Comparison of ENCODE assay signal across 27 cellular contexts in genomic region chr16:523097-523741, GRCh38. TPM values are rescaled to one million over a fixed set of nuclear protein-coding genes. Genes with fewer than 3 reads are reported as not detected.
DNase-seq lines count a peak whose midpoint lies in the region; ATAC-seq, FAIRE-seq and TF ChIP-seq lines count a peak whose summit lies in the region.
"Had no signal": no experiment of that assay in that cellular context is flagged by ENCODE, and none has a peak within 500 bp of the region (broad histone marks: within the 10 kb centered on the region; RNA-seq: fewer than 3 reads in every experiment).

No MANE protein-coding gene starts in this region.

- H3K4me3 ChIP-seq in A549, result no peak overlapping the region
- no peak overlapping the region for H3K4me3 ChIP-seq in kidney (ENCODE audit: low read length in 2 of 2)
- H3K4me3 ChIP-seq: esophagus muscularis mucosa, gastrocnemius medialis, HAP-1, PC-9, psoas muscle, SJSA1, skin epidermis, stomach, upper lobe of left lung had no signal

- POLR2A ChIA-PET in A549 (lab: Yijun Ruan, JAX), result no interaction called here
- POLR2A ChIA-PET in activated CD4-positive, alpha-beta memory T cell treated with anti-CD3 and anti-CD28 coated beads for 36 hours (lab: Charles Lee), result interaction anchor here (1.0 kb wide), 1 partner anchor 54 kb away, joined by 4 read pairs; no protein-coding TSS in a partner anchor

- TF ChIP-seq CTCF in 22Rv1 (IDR thresholded peaks at IDR 0.05) (no peak), A549 (IDR thresholded peaks at IDR 0.05) (no peak), kidney (IDR thresholded peaks at IDR 0.05; ENCODE audit: borderline replicate concordance, extremely low read depth, insufficient read depth) (no peak), omental fat pad (IDR thresholded peaks at IDR 0.05) (no peak)

- no peak for TF ChIP-seq EP300 in A549 (IDR thresholded peaks at IDR 0.05)

- no peak for FAIRE-seq in A549 (lab: Jason Lieb, UNC)
- no peak for FAIRE-seq in kidney (lab: Jason Lieb, UNC)
- FAIRE-seq: D721Med had no signal

- 97% methylated on average over 21 of the region's 22 CpGs for WGBS in A549 (ENCODE audit: missing lambda C conversion rate)

- H3K4me1 ChIP-seq in A549 (peaks cover 17% of the 10 kb centered on the region), kidney (ENCODE audit: control insufficient read depth in 1 of 2, insufficient read depth in 1 of 2, low read depth in 1 of 2, low read length in 2 of 2) (peaks cover 14 to 19% of the 10 kb centered on the region in 2 donors)

- TF ChIP-seq RAD21 in A549 (conservative IDR thresholded peaks at IDR 0.05 in 1 of 2, IDR thresholded peaks at IDR 0.05 in 1 of 2), result no peak

- H3K27ac Mint-ChIP-seq in activated CD4-positive, alpha-beta memory T cell treated with anti-CD3 and anti-CD28 coated beads for 36 hours, result peak overlapping the region; percentile 54
- H3K27ac Mint-ChIP-seq: T-helper 1 cell treated with Interleukin-12 subunit alpha and Interleukin-12 subunit beta and Interleukin-4 antibody, amounts not matched to agents 30 μg/mL and 1 μg/mL, for 36 hours had no signal

- no peak; the same call in none of the 2 replicates for TF ChIP-seq POLR2A in A549 (IDR thresholded peaks at IDR 0.05; ENCODE audit: low read length)

- ATAC-seq in A549 (no peak), GM21423 (IDR thresholded peaks at IDR 0.05; ENCODE audit: unreplicated experiment) (no peak), omental fat pad (ENCODE audit: low FRiP score) (no peak)
- ATAC-seq: gastrocnemius medialis, psoas muscle had no signal

- H3K9me3 ChIP-seq in A549 (no peaks in the 10 kb centered on the region), kidney (ENCODE audit: control insufficient read depth in 1 of 2, low read length in 2 of 2) (no peaks in the 10 kb centered on the region)
- H3K9me3 ChIP-seq: esophagus muscularis mucosa, gastrocnemius medialis, HAP-1, psoas muscle, SJSA1, stomach, upper lobe of left lung had no signal

- no peak overlapping the region for H3K4me3 Mint-ChIP-seq in activated CD4-positive, alpha-beta memory T cell treated with anti-CD3 and anti-CD28 coated beads for 36 hours
- H3K4me3 Mint-ChIP-seq: T-helper 1 cell treated with Interleukin-12 subunit alpha and Interleukin-12 subunit beta and Interleukin-4 antibody, amounts not matched to agents 30 μg/mL and 1 μg/mL, for 36 hours had no signal

- H3K9ac ChIP-seq in kidney (ENCODE audit: low read length in 2 of 2), result peak overlapping the region in 1 of 2 donors; percentile 26

- H3K27ac ChIP-seq in 22Rv1 (peak overlapping the region; percentile 94; the same call in 1 of the 2 replicates), A549 (no peak overlapping the region), kidney (ENCODE audit: low read depth in 2 of 2, low read length in 2 of 2) (no peak overlapping the region)
- H3K27ac ChIP-seq: esophagus muscularis mucosa, PC-9, SJSA1, stomach, upper lobe of left lung had no signal

- H3K36me3 Mint-ChIP-seq in activated CD4-positive, alpha-beta memory T cell treated with anti-CD3 and anti-CD28 coated beads for 36 hours, result peaks cover 3% of the 10 kb centered on the region

- no peaks in the 10 kb centered on the region for H3K9me3 Mint-ChIP-seq in activated CD4-positive, alpha-beta memory T cell treated with anti-CD3 and anti-CD28 coated beads for 36 hours
- H3K9me3 Mint-ChIP-seq: T-helper 1 cell treated with Interleukin-12 subunit alpha and Interleukin-12 subunit beta and Interleukin-4 antibody, amounts not matched to agents 30 μg/mL and 1 μg/mL, for 36 hours had no signal

- DNase-seq in A549 (ENCODE audit: low read depth in 1 of 2, low spot score in 1 of 2), result no peak
- no peak for DNase-seq in activated CD4-positive, alpha-beta memory T cell treated with anti-CD3 and anti-CD28 coated beads for 36 hours
- DNase-seq in kidney, result peak; percentile 65
- DNase-seq in retina, result no peak
- DNase-seq in omental fat pad (ENCODE audit: low spot score), result no peak
- DNase-seq: activated effector memory CD4-positive, alpha-beta T cell treated with Interleukin-2 at 50 U/mL for 16 hours; anterior cingulate cortex; gastrocnemius medialis; kidney glomerular epithelial cell; mesenchymal stem cell; NCI-H1092; NCI-H1930; NCI-H226; PC-9; psoas muscle; stimulated activated CD4-positive, alpha-beta T cell treated with anti-CD3 and anti-CD28 coated beads, Interleukin-2, amount 100 ng/mL, for 24 hours; stomach had no signal

- CTCF ChIA-PET in A549 (lab: Yijun Ruan, JAX), result interaction anchor here (0.6 to 1.0 kb wide), 2 partner anchors 14 to 26 kb away, joined by 3 read pairs; no protein-coding TSS in a partner anchor
- CTCF ChIA-PET in activated CD4-positive, alpha-beta memory T cell treated with anti-CD3 and anti-CD28 coated beads for 36 hours (lab: Charles Lee), result no interaction called here

- no peaks in the 10 kb centered on the region for H3K27me3 Mint-ChIP-seq in activated CD4-positive, alpha-beta memory T cell treated with anti-CD3 and anti-CD28 coated beads for 36 hours

- peaks cover 23% of the 10 kb centered on the region for H3K4me1 Mint-ChIP-seq in activated CD4-positive, alpha-beta memory T cell treated with anti-CD3 and anti-CD28 coated beads for 36 hours (ENCODE audit: low read depth)

- intact Hi-C loops in activated CD4-positive, alpha-beta memory T cell treated with anti-CD3 and anti-CD28 coated beads for 36 hours (cut with micrococcal nuclease), result no loop called here
- intact Hi-C loops in kidney (cut with DNase I), result no loop called here

- peaks cover 14 to 28% of the 10 kb centered on the region in 2 donors for H3K36me3 ChIP-seq in kidney (ENCODE audit: control insufficient read depth in 1 of 2, insufficient read depth in 2 of 2, low read length in 2 of 2)

- no peak overlapping the region for H3K4me2 ChIP-seq in A549
- H3K4me2 ChIP-seq: PC-9 had no signal

TF ChIP-seq in A549, 52 proteins besides CTCF, POLR2A, EP300 and RAD21:
- TF ChIP-seq NFE2L2 (conservative IDR thresholded peaks at IDR 0.05; ENCODE audit: low read length), result no peak
- peak; percentile 63; the same call in 1 of the 2 replicates for TF ChIP-seq PBX3 (IDR thresholded peaks at IDR 0.05)
TF ChIP-seq in A549: peak in this region for 1.

RNA-seq across cellular contexts. Expression of gene CAPN15, which starts 4.3 kb away (rescaled TPM):
- polyA plus RNA-seq in A549 (2011; rRNA removed) (10.0 and 11.4 TPM in 2 replicates), A549 (2017; fragmentation: RNase III; extraction: RNeasy Plus Mini Kit Qiagen cat#74134 plus additional on column Dnase treatment) (31.3 to 33.9 TPM (median 33.3 TPM) in 3 replicates), kidney (ENCODE audit: insufficient read depth, low read depth, low replicate concordance) (17.9 TPM)
- 46.5 and 72.3 TPM in 2 replicates for polyA plus RNA-seq in A549 (2012; cell fraction: cytosol; rRNA removed)
- polyA plus RNA-seq in A549 (2012; cell fraction: nucleus; rRNA removed), result 132 and 252 TPM in 2 replicates
- polyA minus RNA-seq in A549 (2011; rRNA and poly(A)+ RNA removed), result 8.6 and 13.1 TPM in 2 replicates
- total RNA-seq in activated CD4-positive, alpha-beta memory T cell treated with anti-CD3 and anti-CD28 coated beads for 36 hours, result 10 to 100 TPM; 69.7 to 76.2 TPM
- total RNA-seq in kidney (52.9 TPM), omental fat pad (10 to 100 TPM; 16.4 to 87.2 (median 22.0) TPM)

RNA-seq across cellular contexts. Expression of gene PRR35, which starts 37.0 kb away (rescaled TPM):
- polyA plus RNA-seq in A549 (2011; rRNA removed) (0.04 TPM in 1 of 2 replicates, not detected in the other), A549 (2017; fragmentation: RNase III; extraction: RNeasy Plus Mini Kit Qiagen cat#74134 plus additional on column Dnase treatment) (0.04 to 0.10 TPM (median 0.04 TPM) in 3 replicates), kidney (ENCODE audit: insufficient read depth, low read depth, low replicate concordance) (24.4 TPM)
- 0.05 and 0.17 TPM in 2 replicates for polyA plus RNA-seq in A549 (2012; cell fraction: cytosol; rRNA removed)
- polyA plus RNA-seq in A549 (2012; cell fraction: nucleus; rRNA removed), result 0.11 and 0.22 TPM in 2 replicates
- not detected in 2 replicates for polyA minus RNA-seq in A549 (2011; rRNA and poly(A)+ RNA removed)
- total RNA-seq in activated CD4-positive, alpha-beta memory T cell treated with anti-CD3 and anti-CD28 coated beads for 36 hours, result not detected
- total RNA-seq in kidney (1.8 TPM), omental fat pad (under 1 TPM in 1 of 4 donors, not detected in 3; 0.19 TPM)
- total RNA-seq: cardiac septum, esophagus muscularis mucosa, gastrocnemius medialis, PC-9, psoas muscle, SJSA1, stomach, upper lobe of left lung had no signal
- polyA plus RNA-seq: psoas muscle, stomach had no signal

RNA-seq across cellular contexts. Expression of gene NHLRC4, which starts 43.6 kb away (rescaled TPM):
- polyA plus RNA-seq in A549 (2011; rRNA removed) (0.03 and 0.13 TPM in 2 replicates), A549 (2017; fragmentation: RNase III; extraction: RNeasy Plus Mini Kit Qiagen cat#74134 plus additional on column Dnase treatment) (0.07 to 0.09 TPM (median 0.08 TPM) in 3 replicates), kidney (ENCODE audit: insufficient read depth, low read depth, low replicate concordance) (17.4 TPM)
- polyA plus RNA-seq in A549 (2012; cell fraction: cytosol; rRNA removed), result 0.04 TPM in 2 replicates
- polyA plus RNA-seq in A549 (2012; cell fraction: nucleus; rRNA removed), result 0.17 and 0.24 TPM in 2 replicates
- not detected in 2 replicates for polyA minus RNA-seq in A549 (2011; rRNA and poly(A)+ RNA removed)
- total RNA-seq in activated CD4-positive, alpha-beta memory T cell treated with anti-CD3 and anti-CD28 coated beads for 36 hours, result under 1 TPM; 0.31 to 0.45 TPM
- total RNA-seq in kidney (3.3 TPM), omental fat pad (1 to 10 TPM in 3 of 4 donors, under 1 TPM in 1; 0.24 to 5.5 (median 1.2) TPM)
- total RNA-seq: PC-9 had no signal

RNA-seq across cellular contexts. Expression of gene PIGQ, which starts 46.5 kb away (rescaled TPM):
- polyA plus RNA-seq in A549 (2011; rRNA removed), result 13.2 and 15.7 TPM in 2 replicates
- polyA plus RNA-seq in A549 (2012; cell fraction: cytosol; rRNA removed), result 32.0 and 51.6 TPM in 2 replicates
- 141 and 208 TPM in 2 replicates for polyA plus RNA-seq in A549 (2012; cell fraction: nucleus; rRNA removed)
- 25.2 to 32.2 TPM (median 31.2 TPM) in 3 replicates for polyA plus RNA-seq in A549 (2017; fragmentation: RNase III; extraction: RNeasy Plus Mini Kit Qiagen cat#74134 plus additional on column Dnase treatment)
- polyA minus RNA-seq in A549 (2011; rRNA and poly(A)+ RNA removed), result 32.3 and 33.8 TPM in 2 replicates
- total RNA-seq in activated CD4-positive, alpha-beta memory T cell treated with anti-CD3 and anti-CD28 coated beads for 36 hours, result 10 to 100 TPM; 24.2 to 26.2 TPM
- total RNA-seq in kidney, result 92.9 TPM
- 118 TPM for polyA plus RNA-seq in kidney (ENCODE audit: insufficient read depth, low read depth, low replicate concordance)
- 10 to 100 TPM; 22.0 to 25.1 (median 23.8) TPM for total RNA-seq in omental fat pad
